8 cellular contexts compared by ENCODE assay signal in the genomic region with DNA sequence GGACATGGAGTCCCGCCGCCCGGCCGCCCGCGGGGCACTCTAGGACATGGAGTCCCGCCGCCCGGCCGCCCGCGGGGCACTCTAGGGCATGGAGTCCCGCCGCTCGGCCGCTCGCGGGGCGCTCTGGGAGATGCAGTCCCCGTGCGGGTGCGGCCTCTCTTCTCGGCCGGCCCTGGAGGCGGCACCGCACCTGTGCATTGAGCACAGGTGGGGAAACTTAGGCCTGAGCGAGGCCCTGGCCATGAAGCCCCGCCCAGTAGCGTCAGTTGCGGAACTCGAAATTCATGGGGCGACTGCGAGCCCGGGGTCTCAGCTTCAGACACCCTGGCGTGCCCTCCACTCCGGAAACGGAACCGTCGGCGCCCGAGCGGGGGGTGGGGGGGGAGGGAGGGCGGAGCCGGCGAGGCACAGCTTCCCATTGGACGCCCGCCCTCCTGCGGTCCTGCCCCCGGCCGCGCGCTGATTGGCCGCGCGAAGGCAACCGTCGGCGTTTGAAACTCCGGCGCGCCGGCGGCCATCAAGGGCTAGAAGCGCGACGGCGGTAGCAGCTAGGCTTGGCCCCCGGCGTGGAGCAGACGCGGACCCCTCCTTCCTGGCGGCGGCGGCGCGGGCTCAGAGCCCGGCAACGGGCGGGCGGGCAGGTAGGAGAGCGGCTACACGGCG. TPM values are rescaled to one million over a fixed set of nuclear protein-coding genes. Genes with fewer than 3 reads are reported as not detected.
DNase-seq lines count a peak whose midpoint lies in the region; ATAC-seq and TF ChIP-seq lines count a peak whose summit lies in the region.

TACC3 (plus strand) TSS at position 519 of the 663 bp plus-strand sequence. CDS start 1,901 bp downstream, outside the sequence.
TMEM129 (minus strand) TSS at position 321 of the 663 bp plus-strand sequence. CDS start 486 bp downstream, outside the sequence.

- H3K36me3 Mint-ChIP-seq in endothelial cell (ENCODE audit: low read depth, unreplicated experiment) (peaks cover 4% of the 10 kb centered on the region), mesothelial cell of epicardium (peaks cover 1% of the 10 kb centered on the region)

- H3K4me2 ChIP-seq in OCI-LY3 (ENCODE audit: low read length), result peak within 1 kb of the TSS; percentile 99

- no peak within 1 kb of the TSS; the same call in 1 of the 2 replicates for H2AFZ ChIP-seq in OCI-LY3 (ENCODE audit: low read depth, low read length)

- H3K27me3 Mint-ChIP-seq in endothelial cell (ENCODE audit: unreplicated experiment) (peaks cover 13% of the 10 kb centered on the region), mesothelial cell of epicardium (ENCODE audit: low read depth) (no peaks in the 10 kb centered on the region)

- no peak for TF ChIP-seq CTCF in OCI-LY3 (IDR thresholded peaks at IDR 0.05; ENCODE audit: low read depth, low read length)
- no peak for TF ChIP-seq CTCF in endothelial cell (IDR thresholded peaks at IDR 0.05; ENCODE audit: unreplicated experiment)
- TF ChIP-seq CTCF in mesothelial cell of epicardium (IDR thresholded peaks at IDR 0.05; ENCODE audit: unreplicated experiment), result no peak

- DNase-seq in DMS 273 treated with DMSO at 0.1 percent for 48 hours (lab: John Stamatoyannopoulos, UW), result peak; percentile 83
- peak; percentile 99 for DNase-seq in HuH-7.5 (ENCODE audit: low spot score)
- peak; percentile 92 for DNase-seq in activated CD8-positive, alpha-beta memory T cell treated with anti-CD3 and anti-CD28 coated beads, Interleukin-2, amount 50 U/mL, for 48 hours
- peak; percentile 91 for DNase-seq in endothelial cell (ENCODE audit: low spot score)
- peak; percentile 86 to 91 for DNase-seq in mesothelial cell of epicardium (ENCODE audit: low spot score in 2 of 2, unreplicated experiment in 2 of 2)
- DNase-seq in stimulated activated CD8-positive, alpha-beta memory T cell treated with anti-CD3 and anti-CD28 coated beads, Interleukin-15, amount 100 ng/mL, for 48 hours (ENCODE audit: low read depth in 2 of 2), result peak; percentile 90 to 93

- H3K4me3 Mint-ChIP-seq in endothelial cell (ENCODE audit: unreplicated experiment) (peak within 1 kb of the TSS; percentile 92), mesothelial cell of epicardium (peak within 1 kb of the TSS; percentile 85)

- 0 out of 2 replicates have a peak, but pooled peaks cover 9% of the 10 kb centered on the region for H4K20me1 ChIP-seq in OCI-LY3 (ENCODE audit: insufficient read depth, low read length)

- H3K4me1 Mint-ChIP-seq in endothelial cell (ENCODE audit: unreplicated experiment), result peaks cover 14% of the 10 kb centered on the region
- peaks cover 30% of the 10 kb centered on the region for H3K4me1 Mint-ChIP-seq in mesothelial cell of epicardium

- ATAC-seq in GM21528 (IDR thresholded peaks at IDR 0.05; ENCODE audit: low FRiP score, unreplicated experiment), result peak; percentile 72

- H3K36me3 ChIP-seq in OCI-LY3 (replicated peaks; ENCODE audit: low read depth, low read length), result peaks cover 26% of the 10 kb centered on the region

- H3K4me3 ChIP-seq in OCI-LY3 (ENCODE audit: low read length), result peak within 1 kb of the TSS; percentile 98

- H3K27ac ChIP-seq in OCI-LY3 (ENCODE audit: low read length), result peak within 1 kb of the TSS; percentile 69

- H3K9me3 Mint-ChIP-seq in endothelial cell (ENCODE audit: unreplicated experiment) (no peaks in the 10 kb centered on the region), mesothelial cell of epicardium (no peaks in the 10 kb centered on the region)

- H3K9ac ChIP-seq in OCI-LY3 (ENCODE audit: low read length), result peak within 1 kb of the TSS; percentile 98

- peaks cover 27% of the 10 kb centered on the region for H3K4me1 ChIP-seq in OCI-LY3 (ENCODE audit: low read length)

- peaks cover 84% of the 10 kb centered on the region for H3K79me2 ChIP-seq in OCI-LY3 (ENCODE audit: low read length)

- no peak within 1 kb of the TSS for H3K27ac Mint-ChIP-seq in endothelial cell (ENCODE audit: unreplicated experiment)
- peak within 1 kb of the TSS; percentile 96 for H3K27ac Mint-ChIP-seq in mesothelial cell of epicardium

- no peaks in the 10 kb centered on the region for H3K27me3 ChIP-seq in OCI-LY3 (ENCODE audit: low read depth, low read length)

- no peaks in the 10 kb centered on the region for H3K9me3 ChIP-seq in OCI-LY3 (ENCODE audit: insufficient read depth, low read length)

RNA-seq across cellular contexts. Expression of gene TACC3, which starts in this region (rescaled TPM):
- 42.2 TPM for total RNA-seq in endothelial cell (ENCODE audit: unreplicated experiment)
- total RNA-seq in mesothelial cell of epicardium, result 38.9 to 45.3 TPM (median 44.4 TPM) in 3 replicates

RNA-seq across cellular contexts. Expression of gene TMEM129, which starts in this region (rescaled TPM):
- 27.2 TPM for total RNA-seq in endothelial cell (ENCODE audit: unreplicated experiment)
- 36.0 to 37.8 TPM (median 37.3 TPM) in 3 replicates for total RNA-seq in mesothelial cell of epicardium

Comparison
In these comparisons a context has a peak if more than half of its experiments do, and no peak if none do; other contexts are left out.
1. Peak in every context shown above with its lines: DNase-seq, ATAC-seq, H3K4me3 ChIP-seq and H3K27ac ChIP-seq.